14 cellular contexts compared by ENCODE assay signal in the genomic region with DNA sequence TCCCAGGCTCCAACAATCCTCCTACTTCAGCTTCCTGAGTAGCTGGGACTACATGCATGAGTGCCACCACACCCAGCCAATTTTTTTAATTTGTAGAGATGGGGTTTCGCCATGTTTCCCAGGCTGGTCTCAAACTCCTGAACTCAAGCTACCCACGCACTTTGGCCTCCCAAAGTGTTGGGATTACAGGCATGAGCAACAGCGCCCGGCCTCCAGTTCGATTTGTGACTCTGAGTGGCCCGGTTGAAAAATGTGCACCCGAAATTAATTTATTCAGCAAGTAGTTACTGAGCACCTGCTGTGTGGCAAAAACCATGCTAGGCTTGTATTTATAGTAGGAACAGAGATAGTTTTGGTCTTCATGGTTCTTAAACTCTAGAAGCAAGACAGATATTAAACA. TPM values are rescaled to one million over a fixed set of nuclear protein-coding genes. Genes with fewer than 3 reads are reported as not detected.
A peak's percentile ranks its signal among the peaks of the same experiment; 100 is the strongest.
DNase-seq lines count a peak whose midpoint lies in the region; ATAC-seq and TF ChIP-seq lines count a peak whose summit lies in the region.
"Had no signal": no experiment of that assay in that cellular context is flagged by ENCODE, and none has a peak within 500 bp of the region (broad histone marks: within the 10 kb centered on the region; RNA-seq: fewer than 3 reads in every experiment).

No MANE protein-coding gene starts in this region.

- H3K27ac Mint-ChIP-seq in dendritic cell treated with granulocyte-macrophage colony-stimulating factor and Interleukin-4, amounts not matched to agents 40 ng/mL and 50 ng/mL, for 4 days, result peak overlapping the region; percentile 39
- H3K27ac Mint-ChIP-seq in osteocyte (ENCODE audit: unreplicated experiment), result no peak overlapping the region

- peak overlapping the region; percentile 9 for H3K27ac ChIP-seq in caudate nucleus (ENCODE audit: low read depth, low read length)
- H3K27ac ChIP-seq in temporal lobe (ENCODE audit: low read depth, low read length), result peak overlapping the region; percentile 90
- no peak overlapping the region for H3K27ac ChIP-seq in OCI-LY7 (ENCODE audit: low read depth, low read length, poor library complexity, severe bottlenecking)
- H3K27ac ChIP-seq: A549, C4-2B had no signal

- no peak overlapping the region for H2AFZ ChIP-seq in OCI-LY7 (ENCODE audit: low read length)

- no TSS peak for BruUV-seq in OCI-LY7 (replicated peaks; lab: Mats Ljungman, UMichigan)

- ATAC-seq in HG02981 (IDR thresholded peaks at IDR 0.05; ENCODE audit: unreplicated experiment), result no peak
- ATAC-seq: A549, GM12878, HCT116 had no signal

- H3K4me3 Mint-ChIP-seq in dendritic cell treated with granulocyte-macrophage colony-stimulating factor and Interleukin-4, amounts not matched to agents 40 ng/mL and 50 ng/mL, for 4 days, result no peak overlapping the region
- no peak overlapping the region for H3K4me3 Mint-ChIP-seq in osteocyte (ENCODE audit: unreplicated experiment)
- H3K4me3 Mint-ChIP-seq: CD4-positive, alpha-beta memory T cell had no signal

- H3K36me3 Mint-ChIP-seq in dendritic cell treated with granulocyte-macrophage colony-stimulating factor and Interleukin-4, amounts not matched to agents 40 ng/mL and 50 ng/mL, for 4 days (ENCODE audit: low read depth), result peaks cover 78% of the 10 kb centered on the region
- peaks cover 36% of the 10 kb centered on the region for H3K36me3 Mint-ChIP-seq in osteocyte (ENCODE audit: unreplicated experiment)

- no peaks in the 10 kb centered on the region for H3K27me3 Mint-ChIP-seq in dendritic cell treated with granulocyte-macrophage colony-stimulating factor and Interleukin-4, amounts not matched to agents 40 ng/mL and 50 ng/mL, for 4 days
- no peaks in the 10 kb centered on the region for H3K27me3 Mint-ChIP-seq in osteocyte (ENCODE audit: unreplicated experiment)
- H3K27me3 Mint-ChIP-seq: CD4-positive, alpha-beta memory T cell had no signal

- no peaks in the 10 kb centered on the region for H3K9me3 Mint-ChIP-seq in dendritic cell treated with granulocyte-macrophage colony-stimulating factor and Interleukin-4, amounts not matched to agents 40 ng/mL and 50 ng/mL, for 4 days
- no peaks in the 10 kb centered on the region for H3K9me3 Mint-ChIP-seq in osteocyte (ENCODE audit: unreplicated experiment)
- H3K9me3 Mint-ChIP-seq: CD4-positive, alpha-beta memory T cell had no signal

- H3K4me1 ChIP-seq in OCI-LY7 (ENCODE audit: insufficient read depth, low read length, poor library complexity, severe bottlenecking), result no peaks in the 10 kb centered on the region
- H3K4me1 ChIP-seq: A549, BE2C had no signal

- H3K79me2 ChIP-seq in OCI-LY7 (ENCODE audit: insufficient read depth, low read depth, low read length), result no peaks in the 10 kb centered on the region

- H4K20me1 ChIP-seq in OCI-LY7 (ENCODE audit: insufficient read depth, low read length), result no peaks in the 10 kb centered on the region

- DNase-seq in caudate nucleus (lab: John Stamatoyannopoulos, UW) (no peak), osteocyte (ENCODE audit: extremely low spot score, unreplicated experiment) (peak; percentile 57), T1000 (lab: John Stamatoyannopoulos, UW) (no peak), OCI-LY7 (ENCODE audit: low spot score) (no peak)
- DNase-seq: BE2C; CD4-positive, alpha-beta memory T cell; DMS79 had no signal

- H3K9me3 ChIP-seq in OCI-LY7 (ENCODE audit: low read length), result no peaks in the 10 kb centered on the region
- H3K9me3 ChIP-seq: A549, BE2C had no signal

- no peaks in the 10 kb centered on the region for H3K36me3 ChIP-seq in OCI-LY7 (ENCODE audit: insufficient read depth, low read length)
- H3K36me3 ChIP-seq: BE2C had no signal

- peaks cover 76% of the 10 kb centered on the region for H3K4me1 Mint-ChIP-seq in dendritic cell treated with granulocyte-macrophage colony-stimulating factor and Interleukin-4, amounts not matched to agents 40 ng/mL and 50 ng/mL, for 4 days (ENCODE audit: low read depth)
- peaks cover 1% of the 10 kb centered on the region for H3K4me1 Mint-ChIP-seq in osteocyte (ENCODE audit: unreplicated experiment)

- no peak for TF ChIP-seq CTCF in osteocyte (IDR thresholded peaks at IDR 0.05)
- TF ChIP-seq CTCF in OCI-LY7 (conservative IDR thresholded peaks at IDR 0.05; ENCODE audit: low read length), result no peak

- POLR2A ChIA-PET in OCI-LY7 (lab: Charles Lee), result no interaction called here

- intact Hi-C loops in dendritic cell treated with granulocyte-macrophage colony-stimulating factor and Interleukin-4, amounts not matched to agents 40 ng/mL and 50 ng/mL, for 4 days (cut with micrococcal nuclease), result loop anchor here (5.0 kb wide), 1 partner anchor 38 kb away; no protein-coding TSS in a partner anchor
- intact Hi-C loops in OCI-LY7 (cut with micrococcal nuclease; ENCODE audit: unreplicated experiment), result no loop called here

- H3K9me2 ChIP-seq in OCI-LY7 (ENCODE audit: insufficient read depth, low read length), result no peaks in the 10 kb centered on the region

- H3K4me2 ChIP-seq in OCI-LY7 (ENCODE audit: low read length), result no peak overlapping the region
- H3K4me2 ChIP-seq: A549 had no signal

- no peak overlapping the region for H3K4me3 ChIP-seq in OCI-LY7 (ENCODE audit: low read depth, low read length, poor library complexity, severe bottlenecking)
- H3K4me3 ChIP-seq: A549, GM12878 had no signal

- CTCF ChIA-PET in OCI-LY7 (lab: Charles Lee; ENCODE audit: unreplicated experiment), result no interaction called here

RNA-seq across cellular contexts. Expression of gene MVB12B, which starts 58.3 kb away (rescaled TPM):
- total RNA-seq in osteocyte, result 18.7 and 20.2 TPM in 2 replicates
- total RNA-seq in temporal lobe, result 29.7 TPM
- total RNA-seq in OCI-LY7 (2014; rRNA removed; shearing (Covaris generic)), result not detected in 2 replicates
- total RNA-seq in OCI-LY7 (2022), result 0.53 and 1.3 TPM in 2 replicates
